In the genomic region with DNA sequence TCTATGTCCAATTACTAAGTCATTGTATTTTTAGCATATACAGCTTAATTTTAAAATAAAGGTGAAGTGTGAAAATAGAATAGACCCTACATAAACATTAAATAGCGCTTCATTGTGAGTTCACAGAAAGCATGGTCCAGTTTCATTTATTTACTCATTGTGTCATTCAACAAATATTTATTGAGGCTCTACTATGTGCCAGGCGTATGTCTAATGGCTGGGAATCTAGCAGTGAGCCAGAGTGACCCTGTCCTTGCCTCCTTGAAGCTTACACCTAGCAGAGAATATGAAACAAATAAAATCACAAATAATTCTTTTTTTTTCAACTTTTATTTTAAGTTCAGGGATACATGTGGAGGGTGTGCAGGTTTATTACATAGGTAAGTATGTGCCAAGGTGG, we compare ENCODE assay signal across 20 cellular contexts.
DNase-seq lines count a peak whose midpoint lies in the region; ATAC-seq and TF ChIP-seq lines count a peak whose summit lies in the region.
"Had no signal": no experiment of that assay in that cellular context is flagged by ENCODE, and none has a peak within 500 bp of the region (broad histone marks: within the 10 kb centered on the region; RNA-seq: fewer than 3 reads in every experiment).

No MANE protein-coding gene starts in this region.

- dilution Hi-C loops in IMR-90 (cut with HindIII; ENCODE audit: low sequenced_read_pairs, unreplicated experiment) = no loop called here

- in situ Hi-C loops in T47D (cut with HindIII; ENCODE audit: low pct_unique_long_range_greater_than_20kb, low sequenced_read_pairs) (no loop called here), IMR-90 (cut with MboI; ENCODE audit: low sequenced_read_pairs) (no loop called here)

- ATAC-seq in IMR-90 (ENCODE audit: low read depth) (no peak), PC-3 (peak; percentile 93), mucosa of descending colon (no peak)
- ATAC-seq in natural killer cell treated with Interleukin-12 subunit alpha and Interleukin-12 subunit beta and Interleukin-15 and Interleukin-18, amount 100 ng/mL, for 72 hours = no peak
- ATAC-seq: A549; CD8-positive, alpha-beta T cell had no signal

- no peak overlapping the region for H3K23ac ChIP-seq in IMR-90 (ENCODE audit: low read depth, low read length)

- no peaks in the 10 kb centered on the region for H3K79me1 ChIP-seq in IMR-90 (ENCODE audit: low read depth in 1 of 2, low read length in 2 of 2)

- H3K4me1 ChIP-seq in IMR-90 (ENCODE audit: control insufficient read depth, insufficient read depth, low read length) (peaks cover 1% of the 10 kb centered on the region; the same call in 1 of the 2 replicates), PC-3 (ENCODE audit: insufficient read depth, low read length) (peaks cover 10% of the 10 kb centered on the region), mucosa of descending colon (ENCODE audit: low read depth) (no peaks in the 10 kb centered on the region)
- H3K4me1 ChIP-seq: A549; BLaER1 treated with 17β-estradiol and CSF1 and Interleukin-3, amounts not matched to agents 10 nM and 100 nM; Caco-2 had no signal

- no peak overlapping the region for H2AK9ac ChIP-seq in IMR-90 (replicated peaks; ENCODE audit: low read depth, low read length, poor library complexity)

- H3K27me3 ChIP-seq in IMR-90 (ENCODE audit: control insufficient read depth, insufficient read depth, low read length) (no peaks in the 10 kb centered on the region), PC-3 (ENCODE audit: low read length) (no peaks in the 10 kb centered on the region)
- H3K27me3 ChIP-seq: BLaER1 treated with 17β-estradiol and CSF1 and Interleukin-3, amounts not matched to agents 10 nM and 100 nM had no signal

- no peaks in the 10 kb centered on the region for H3F3A ChIP-seq in PC-3 (ENCODE audit: low read length, unreplicated experiment)

- POLR2A ChIA-PET in MCF 10A (lab: Yijun Ruan, JAX) (no interaction called here), IMR-90 (lab: Charles Lee; ENCODE audit: unreplicated experiment) (no interaction called here), PC-3 (lab: Charles Lee; ENCODE audit: unreplicated experiment) (interaction anchor here (0.7 kb wide), 1 partner anchor 13 kb away, joined by 4 read pairs; no protein-coding TSS in a partner anchor)

- TF ChIP-seq CTCF in MCF 10A (IDR thresholded peaks at IDR 0.05; ENCODE audit: unreplicated experiment) (no peak), IMR-90 (conservative IDR thresholded peaks at IDR 0.05; ENCODE audit: low read depth, low read length) (no peak), PC-3 (conservative IDR thresholded peaks at IDR 0.05; ENCODE audit: low read depth, low read length) (no peak), mucosa of descending colon (IDR thresholded peaks at IDR 0.05) (no peak)

- H3K27ac Mint-ChIP-seq in MCF 10A (ENCODE audit: low read depth, unreplicated experiment) = no peak overlapping the region
- no peak overlapping the region for H3K27ac Mint-ChIP-seq in natural killer cell treated with Interleukin-12 subunit alpha and Interleukin-12 subunit beta and Interleukin-15 and Interleukin-18, amount 100 ng/mL, for 72 hours
- H3K27ac Mint-ChIP-seq: B cell; CD4-positive, alpha-beta T cell; CD8-positive, alpha-beta T cell had no signal

- no peak overlapping the region for H2BK120ac ChIP-seq in IMR-90 (ENCODE audit: low read depth, low read length)

- H3K9ac ChIP-seq in IMR-90 (ENCODE audit: low read depth, low read length) = no peak overlapping the region
- H3K9ac ChIP-seq in PC-3 (ENCODE audit: low read length) = no peak overlapping the region
- H3K9ac ChIP-seq: BLaER1 treated with 17β-estradiol and CSF1 and Interleukin-3, amounts not matched to agents 10 nM and 100 nM had no signal

- DNase-seq in DMS53 (lab: John Stamatoyannopoulos, UW) = peak; percentile 6
- DNase-seq in DMS53 treated with DMSO at 0.1 percent for 48 hours (lab: John Stamatoyannopoulos, UW; ENCODE audit: unreplicated experiment) = no peak
- DNase-seq in T47D (ENCODE audit: low read depth in 1 of 2, low spot score in 1 of 2) = peak; percentile 19 to 28
- no peak for DNase-seq in MCF 10A (ENCODE audit: unreplicated experiment)
- no peak for DNase-seq in IMR-90
- peak; percentile 31 for DNase-seq in PC-3
- DNase-seq in mucosa of descending colon = no peak
- no peak for DNase-seq in natural killer cell treated with Interleukin-12 subunit alpha and Interleukin-12 subunit beta and Interleukin-15 and Interleukin-18, amount 100 ng/mL, for 72 hours (ENCODE audit: low spot score)
- DNase-seq: AML-193; Caco-2; Calu3; CD4-positive, alpha-beta T cell; CD8-positive, alpha-beta T cell; DMS79 treated with DMSO at 0.1 percent for 48 hours; GF-D8 had no signal

- H2AFZ ChIP-seq in IMR-90 (replicated peaks; ENCODE audit: low read length, poor library complexity) (no peak overlapping the region), PC-3 (ENCODE audit: low read length) (no peak overlapping the region)

- H3K9me3 Mint-ChIP-seq in MCF 10A (ENCODE audit: unreplicated experiment) = no peaks in the 10 kb centered on the region
- H3K9me3 Mint-ChIP-seq in natural killer cell treated with Interleukin-12 subunit alpha and Interleukin-12 subunit beta and Interleukin-15 and Interleukin-18, amount 100 ng/mL, for 72 hours = no peaks in the 10 kb centered on the region
- H3K9me3 Mint-ChIP-seq: CD4-positive, alpha-beta T cell; CD8-positive, alpha-beta T cell had no signal

- no peak for TF ChIP-seq POLR2A in IMR-90 (IDR thresholded peaks at IDR 0.05; ENCODE audit: low read depth, low read length)

- no peaks in the 10 kb centered on the region for H3K9me1 ChIP-seq in IMR-90 (ENCODE audit: insufficient read depth, low read length)

- H2BK5ac ChIP-seq in IMR-90 (ENCODE audit: low read depth, low read length, poor library complexity, severe bottlenecking) = no peak overlapping the region

- no peak overlapping the region for H3K27ac ChIP-seq in IMR-90 (ENCODE audit: insufficient read depth, low read length)
- no peak overlapping the region for H3K27ac ChIP-seq in PC-3 (ENCODE audit: low read length)
- H3K27ac ChIP-seq: 22Rv1; A549; BLaER1 treated with 17β-estradiol and CSF1 and Interleukin-3, amounts not matched to agents 10 nM and 100 nM; C4-2B had no signal

- H3K36me3 ChIP-seq in IMR-90 (ENCODE audit: control insufficient read depth, insufficient read depth, low read length) (no peaks in the 10 kb centered on the region), PC-3 (ENCODE audit: low read depth, low read length) (no peaks in the 10 kb centered on the region), mucosa of descending colon (ENCODE audit: low read depth) (no peaks in the 10 kb centered on the region)

- no peaks in the 10 kb centered on the region for H3K36me3 Mint-ChIP-seq in MCF 10A (ENCODE audit: insufficient read depth, unreplicated experiment)
- H3K36me3 Mint-ChIP-seq in natural killer cell treated with Interleukin-12 subunit alpha and Interleukin-12 subunit beta and Interleukin-15 and Interleukin-18, amount 100 ng/mL, for 72 hours = no peaks in the 10 kb centered on the region
- H3K36me3 Mint-ChIP-seq: CD8-positive, alpha-beta T cell had no signal

- no peak overlapping the region for H4K91ac ChIP-seq in IMR-90 (ENCODE audit: insufficient read depth, low read depth, low read length)

- no peak overlapping the region for H4K5ac ChIP-seq in IMR-90 (ENCODE audit: low read depth, low read length)

- H3K18ac ChIP-seq in IMR-90 (ENCODE audit: low read depth, low read length) = no peak overlapping the region

- no peak overlapping the region for H3K4me3 Mint-ChIP-seq in MCF 10A (ENCODE audit: unreplicated experiment)
- H3K4me3 Mint-ChIP-seq in natural killer cell treated with Interleukin-12 subunit alpha and Interleukin-12 subunit beta and Interleukin-15 and Interleukin-18, amount 100 ng/mL, for 72 hours = no peak overlapping the region
- H3K4me3 Mint-ChIP-seq: B cell; CD4-positive, alpha-beta T cell; CD8-positive, alpha-beta T cell had no signal

- H3K4me2 ChIP-seq in IMR-90 (ENCODE audit: low read depth, low read length) (no peak overlapping the region), PC-3 (ENCODE audit: low read length) (peak overlapping the region; percentile 1; the same call in 1 of the 2 replicates)
- H3K4me2 ChIP-seq: A549; BLaER1 treated with 17β-estradiol and CSF1 and Interleukin-3, amounts not matched to agents 10 nM and 100 nM had no signal

- H4K20me1 ChIP-seq in IMR-90 (ENCODE audit: insufficient read depth, low read length) = no peaks in the 10 kb centered on the region
- H4K20me1 ChIP-seq in PC-3 (ENCODE audit: low read length) = no peaks in the 10 kb centered on the region
- H4K20me1 ChIP-seq: BLaER1 treated with 17β-estradiol and CSF1 and Interleukin-3, amounts not matched to agents 10 nM and 100 nM had no signal

- CTCF ChIA-PET in MCF 10A (lab: Yijun Ruan, JAX) (no interaction called here), IMR-90 (lab: Yijun Ruan, JAX) (no interaction called here), PC-3 (lab: Charles Lee) (no interaction called here)

- no CpG with 5 or more reads among the region's 2 CpGs for WGBS in IMR-90 (ENCODE audit: extremely low coverage in 2 of 2, insufficient read length in 1 of 2), 2 experiments

- no peak overlapping the region for H3K56ac ChIP-seq in IMR-90 (ENCODE audit: extremely low read depth, insufficient read depth, low read length)

- no peak overlapping the region for H2BK20ac ChIP-seq in IMR-90 (ENCODE audit: low read depth, low read length)

- intact Hi-C loops in MCF 10A (cut with micrococcal nuclease) (no loop called here), IMR-90 (cut with micrococcal nuclease) (no loop called here), PC-3 (cut with micrococcal nuclease) (loop anchor here (2.0 kb wide), 1 partner anchor 13 kb away; no protein-coding TSS in a partner anchor), mucosa of descending colon (cut with DNase I, micrococcal nuclease) (no loop called here)

- no peak overlapping the region for H3K14ac ChIP-seq in IMR-90 (replicated peaks; ENCODE audit: low read depth, low read length)

- no peak for TF ChIP-seq RAD21 in IMR-90 (IDR thresholded peaks at IDR 0.05; ENCODE audit: low read length)

- 0 out of 2 replicates have a peak overlapping the region, but pooled peaks have one; percentile 28 for H2AK5ac ChIP-seq in IMR-90 (ENCODE audit: low read depth, low read length)

- H3K27me3 Mint-ChIP-seq in MCF 10A (ENCODE audit: insufficient read depth, unreplicated experiment) = no peaks in the 10 kb centered on the region
- no peaks in the 10 kb centered on the region for H3K27me3 Mint-ChIP-seq in natural killer cell treated with Interleukin-12 subunit alpha and Interleukin-12 subunit beta and Interleukin-15 and Interleukin-18, amount 100 ng/mL, for 72 hours
- H3K27me3 Mint-ChIP-seq: B cell had no signal

- H3K4me3 ChIP-seq in IMR-90 (ENCODE audit: insufficient read depth, low read depth, low read length) = no peak overlapping the region
- no peak overlapping the region for H3K4me3 ChIP-seq in PC-3 (ENCODE audit: low read length)
- no peak overlapping the region for H3K4me3 ChIP-seq in mucosa of descending colon
- H3K4me3 ChIP-seq: A549; BLaER1 treated with 17β-estradiol and CSF1 and Interleukin-3, amounts not matched to agents 10 nM and 100 nM had no signal

- H4K8ac ChIP-seq in IMR-90 (ENCODE audit: low read depth in 2 of 2, low read length in 2 of 2) = no peak overlapping the region

- no peaks in the 10 kb centered on the region for H3K9me2 ChIP-seq in PC-3 (replicated peaks; ENCODE audit: low read length)

- no peaks in the 10 kb centered on the region for H3K4me1 Mint-ChIP-seq in MCF 10A (ENCODE audit: insufficient read depth, unreplicated experiment)
- peaks cover 0 to 4% of the 10 kb centered on the region in 2 donors for H3K4me1 Mint-ChIP-seq in natural killer cell treated with Interleukin-12 subunit alpha and Interleukin-12 subunit beta and Interleukin-15 and Interleukin-18, amount 100 ng/mL, for 72 hours (ENCODE audit: low read depth in 2 of 2)

- H3K4ac ChIP-seq in IMR-90 (ENCODE audit: low read depth, low read length) = no peak overlapping the region

- no peaks in the 10 kb centered on the region for H3K79me2 ChIP-seq in PC-3 (ENCODE audit: low read length)

- H3K9me3 ChIP-seq in IMR-90 (ENCODE audit: control insufficient read depth, insufficient read depth, low read length) (no peaks in the 10 kb centered on the region), PC-3 (ENCODE audit: low read length) (no peaks in the 10 kb centered on the region), mucosa of descending colon (no peaks in the 10 kb centered on the region)
- H3K9me3 ChIP-seq: A549, Caco-2 had no signal

- no peak overlapping the region for H2BK15ac ChIP-seq in IMR-90 (ENCODE audit: low read depth, low read length)

- BruUV-seq in MCF 10A (replicated peaks; lab: Mats Ljungman, UMichigan) (no TSS peak), IMR-90 (replicated peaks; lab: Mats Ljungman, UMichigan) (no TSS peak), PC-3 (replicated peaks; lab: Mats Ljungman, UMichigan) (no TSS peak)

Comparison
In these comparisons a context has a peak if more than half of its experiments do, and no peak if none do; other contexts are left out.
1. DNase-seq: peak in DMS53 (single experiment), T47D (2 of 2) and PC-3 (single experiment); none in DMS53 treated with DMSO at 0.1 percent for 48 hours (single experiment), MCF 10A (single experiment), IMR-90 (single experiment), mucosa of descending colon (0 of 3) and natural killer cell treated with Interleukin-12 subunit alpha and Interleukin-12 subunit beta and Interleukin-15 and Interleukin-18, amount 100 ng/mL, for 72 hours (single experiment).